ENCODE assay signal across 9 cellular contexts in genomic region chr4:186104114-186104894, GRCh38. TPM values are rescaled to one million over a fixed set of nuclear protein-coding genes. Genes with fewer than 3 reads are reported as not detected.
DNase-seq lines count a peak whose midpoint lies in the region; ATAC-seq and TF ChIP-seq lines count a peak whose summit lies in the region.
"Had no signal": no experiment of that assay in that cellular context is flagged by ENCODE, and none has a peak within 500 bp of the region (broad histone marks: within the 10 kb centered on the region; RNA-seq: fewer than 3 reads in every experiment).

Gene FAM149A (plus strand): TSS chr4:186104704.

- no peak within 1 kb of the TSS for H2BK20ac ChIP-seq in IMR-90 (ENCODE audit: low read depth, low read length)

- H3K79me1 ChIP-seq in IMR-90 (ENCODE audit: low read depth in 1 of 2, low read length in 2 of 2), result no peaks in the 10 kb centered on the region

- no peaks in the 10 kb centered on the region for H3K9me3 Mint-ChIP-seq in CD4-positive, alpha-beta memory T cell
- H3K9me3 Mint-ChIP-seq in endothelial cell (ENCODE audit: unreplicated experiment), result no peaks in the 10 kb centered on the region

- TF ChIP-seq RAD21 in IMR-90 (IDR thresholded peaks at IDR 0.05; ENCODE audit: low read length), result no peak

- H2BK15ac ChIP-seq in IMR-90 (ENCODE audit: low read depth, low read length), result no peak within 1 kb of the TSS

- peak within 1 kb of the TSS; percentile 37 for H2AK9ac ChIP-seq in IMR-90 (replicated peaks; ENCODE audit: low read depth, low read length, poor library complexity)

- no peak within 1 kb of the TSS for H4K91ac ChIP-seq in IMR-90 (ENCODE audit: insufficient read depth, low read depth, low read length)

- no peaks in the 10 kb centered on the region for H3K36me3 Mint-ChIP-seq in CD4-positive, alpha-beta memory T cell
- no peaks in the 10 kb centered on the region for H3K36me3 Mint-ChIP-seq in endothelial cell (ENCODE audit: low read depth, unreplicated experiment)

- H2AK5ac ChIP-seq in IMR-90 (ENCODE audit: low read depth, low read length), result no peak within 1 kb of the TSS

- H3K4me1 Mint-ChIP-seq in CD4-positive, alpha-beta memory T cell, result peaks cover 4 to 10% (median 7%) of the 10 kb centered on the region in 4 donors
- H3K4me1 Mint-ChIP-seq in endothelial cell (ENCODE audit: unreplicated experiment), result peaks cover 4% of the 10 kb centered on the region

- no TSS peak for BruUV-seq in IMR-90 (replicated peaks; lab: Mats Ljungman, UMichigan)

- ATAC-seq in GM21367 (IDR thresholded peaks at IDR 0.05; ENCODE audit: unreplicated experiment) (peak; percentile 52), IMR-90 (ENCODE audit: low read depth) (peak; percentile 47)

- H3K9me3 ChIP-seq in CD4-positive, alpha-beta memory T cell (ENCODE audit: control insufficient read depth in 1 of 2, low read length in 2 of 2), result no peaks in the 10 kb centered on the region
- H3K9me3 ChIP-seq in IMR-90 (ENCODE audit: control insufficient read depth, insufficient read depth, low read length) (no peaks in the 10 kb centered on the region), muscle layer of colon (ENCODE audit: low read length) (no peaks in the 10 kb centered on the region)
- H3K9me3 ChIP-seq: neutrophil had no signal

- no peak within 1 kb of the TSS for H3K14ac ChIP-seq in IMR-90 (replicated peaks; ENCODE audit: low read depth, low read length)

- H4K20me1 ChIP-seq in IMR-90 (ENCODE audit: insufficient read depth, low read length), result no peaks in the 10 kb centered on the region

- H4K5ac ChIP-seq in IMR-90 (ENCODE audit: low read depth, low read length), result no peak within 1 kb of the TSS

- peaks cover 7% of the 10 kb centered on the region for H3K27me3 ChIP-seq in CD4-positive, alpha-beta memory T cell (ENCODE audit: insufficient read depth, low read length)
- H3K27me3 ChIP-seq in IMR-90 (ENCODE audit: control insufficient read depth, insufficient read depth, low read length) (peaks cover 24% of the 10 kb centered on the region), muscle layer of colon (ENCODE audit: control insufficient read depth in 1 of 2, insufficient read depth in 2 of 2, low read length in 2 of 2) (peaks cover 0 to 7% of the 10 kb centered on the region in 2 donors)

- H3K4me1 ChIP-seq in CD4-positive, alpha-beta memory T cell (ENCODE audit: insufficient read depth, low read length), result peaks cover 5% of the 10 kb centered on the region
- no peaks in the 10 kb centered on the region for H3K4me1 ChIP-seq in IMR-90 (ENCODE audit: control insufficient read depth, insufficient read depth, low read length)
- peaks cover 4% of the 10 kb centered on the region for H3K4me1 ChIP-seq in muscle layer of colon (ENCODE audit: insufficient read depth, low read length)

- H3K4me2 ChIP-seq in IMR-90 (ENCODE audit: low read depth, low read length), result peak within 1 kb of the TSS; percentile 28; the same call in 1 of the 2 replicates

- TF ChIP-seq CTCF in IMR-90 (conservative IDR thresholded peaks at IDR 0.05; ENCODE audit: low read depth, low read length) (no peak), endothelial cell (IDR thresholded peaks at IDR 0.05; ENCODE audit: unreplicated experiment) (no peak)

- H3K56ac ChIP-seq in IMR-90 (ENCODE audit: extremely low read depth, insufficient read depth, low read length), result no peak within 1 kb of the TSS

- H2BK5ac ChIP-seq in IMR-90 (ENCODE audit: low read depth, low read length, poor library complexity, severe bottlenecking), result no peak within 1 kb of the TSS

- TF ChIP-seq POLR2A in IMR-90 (IDR thresholded peaks at IDR 0.05; ENCODE audit: low read depth, low read length), result no peak

- H3K23ac ChIP-seq in IMR-90 (ENCODE audit: low read depth, low read length), result no peak within 1 kb of the TSS

- H3K4me3 Mint-ChIP-seq in CD4-positive, alpha-beta memory T cell, result peak within 1 kb of the TSS; percentile 72 to 93 (median 85)
- H3K4me3 Mint-ChIP-seq in endothelial cell (ENCODE audit: unreplicated experiment), result peak within 1 kb of the TSS; percentile 83

- peak within 1 kb of the TSS in 1 of 2 donors; percentile 38 for H3K4me3 ChIP-seq in CD4-positive, alpha-beta memory T cell (ENCODE audit: low read length in 2 of 2)
- H3K4me3 ChIP-seq in IMR-90 (ENCODE audit: insufficient read depth, low read depth, low read length) (peak within 1 kb of the TSS; percentile 3; the same call in 1 of the 2 replicates), muscle layer of colon (ENCODE audit: low read depth in 1 of 2, low read length in 2 of 2) (peak within 1 kb of the TSS; percentile 49 to 84)

- no peaks in the 10 kb centered on the region for H3K9me1 ChIP-seq in IMR-90 (ENCODE audit: insufficient read depth, low read length)

- H3K18ac ChIP-seq in IMR-90 (ENCODE audit: low read depth, low read length), result no peak within 1 kb of the TSS

- H3K27me3 Mint-ChIP-seq in CD4-positive, alpha-beta memory T cell, result peaks cover 37 to 48% of the 10 kb centered on the region in 2 donors
- peaks cover 12% of the 10 kb centered on the region for H3K27me3 Mint-ChIP-seq in endothelial cell (ENCODE audit: unreplicated experiment)

- H3K9ac ChIP-seq in IMR-90 (ENCODE audit: low read depth, low read length), result no peak within 1 kb of the TSS; the same call in 1 of the 2 replicates
- H3K9ac ChIP-seq in muscle layer of colon (ENCODE audit: low read length), result no peak within 1 kb of the TSS

- in situ Hi-C loops in IMR-90 (cut with MboI; ENCODE audit: low sequenced_read_pairs), result no loop called here

- H3K36me3 ChIP-seq in CD4-positive, alpha-beta memory T cell (ENCODE audit: insufficient read depth, low read length), result no peaks in the 10 kb centered on the region
- H3K36me3 ChIP-seq in IMR-90 (ENCODE audit: control insufficient read depth, insufficient read depth, low read length), result no peaks in the 10 kb centered on the region
- H3K36me3 ChIP-seq in muscle layer of colon (ENCODE audit: insufficient read depth, low read length), result no peaks in the 10 kb centered on the region
- H3K36me3 ChIP-seq: neutrophil had no signal

- peak within 1 kb of the TSS in 3 of 7 donors; percentile 8 to 65 (median 14) for H3K27ac Mint-ChIP-seq in CD4-positive, alpha-beta memory T cell
- H3K27ac Mint-ChIP-seq in endothelial cell (ENCODE audit: unreplicated experiment), result no peak within 1 kb of the TSS

- intact Hi-C loops in CD4-positive, alpha-beta memory T cell (cut with micrococcal nuclease), result no loop called here
- intact Hi-C loops in IMR-90 (cut with micrococcal nuclease), result no loop called here

- no peak within 1 kb of the TSS for H4K8ac ChIP-seq in IMR-90 (ENCODE audit: low read depth in 2 of 2, low read length in 2 of 2)

- CTCF ChIA-PET in CD4-positive, alpha-beta memory T cell (lab: Charles Lee; ENCODE audit: partially characterized antibody), result no interaction called here
- CTCF ChIA-PET in IMR-90 (lab: Yijun Ruan, JAX), result no interaction called here

- no peak within 1 kb of the TSS for H3K4ac ChIP-seq in IMR-90 (ENCODE audit: low read depth, low read length)

- dilution Hi-C loops in IMR-90 (cut with HindIII; ENCODE audit: low sequenced_read_pairs, unreplicated experiment), result no loop called here

- POLR2A ChIA-PET in CD4-positive, alpha-beta memory T cell (lab: Charles Lee; ENCODE audit: partially characterized antibody), result interaction anchor here (1.0 to 2.0 kb wide), 2 partner anchors 36 to 86 kb away, joined by 5 to 6 read pairs; partner anchors contain the start of genes CYP4V2 and TLR3
- POLR2A ChIA-PET in IMR-90 (lab: Charles Lee; ENCODE audit: unreplicated experiment), result no interaction called here

- H2AFZ ChIP-seq in IMR-90 (replicated peaks; ENCODE audit: low read length, poor library complexity), result peak within 1 kb of the TSS; percentile 41

- DNase-seq in CD4-positive, alpha-beta memory T cell, result peak; percentile 25 to 48 (median 43)
- DNase-seq in IMR-90 (no peak), endothelial cell (ENCODE audit: low spot score) (no peak), HPDE6-E6E7 (ENCODE audit: extremely low spot score) (no peak)
- DNase-seq in activated CD4-positive, alpha-beta T cell treated with anti-CD3 and anti-CD28 coated beads, Interleukin-2, amount 50 U/mL, for 24 hours (ENCODE audit: low read depth in 1 of 2, low spot score in 1 of 2), result peak; percentile 4 to 25
- DNase-seq in stimulated activated naive CD4-positive, alpha-beta T cell (lab: John Stamatoyannopoulos, UW), result peak in 5 of 6 experiments; percentile 4 to 39 (median 12)

- WGBS in IMR-90 (ENCODE audit: extremely low coverage in 2 of 2, insufficient read length in 1 of 2), 2 experiments, result 9% methylated on average over 14 of the region's 58 CpGs; no CpG with 5 or more reads in 1 of the 2 experiments

- H2BK120ac ChIP-seq in IMR-90 (ENCODE audit: low read depth, low read length), result no peak within 1 kb of the TSS

- H3K27ac ChIP-seq in CD4-positive, alpha-beta memory T cell (ENCODE audit: low read depth, low read length), result no peak within 1 kb of the TSS
- H3K27ac ChIP-seq in IMR-90 (ENCODE audit: insufficient read depth, low read length), result no peak within 1 kb of the TSS
- H3K27ac ChIP-seq in muscle layer of colon (ENCODE audit: low read depth, low read length), result peak within 1 kb of the TSS; percentile 32
- H3K27ac ChIP-seq: neutrophil had no signal

TF ChIP-seq in IMR-90, 13 proteins besides CTCF, POLR2A, EP300 and RAD21:
- TF ChIP-seq CHD1 (IDR thresholded peaks at IDR 0.05; ENCODE audit: low read depth, low read length) (no peak), MXI1 (IDR thresholded peaks at IDR 0.05; ENCODE audit: borderline replicate concordance, low read depth, low read length) (no peak), CEBPB (IDR thresholded peaks at IDR 0.05; ENCODE audit: low read depth, low read length) (no peak), SMC3 (IDR thresholded peaks at IDR 0.05; ENCODE audit: low read depth, low read length) (no peak), MAZ (IDR thresholded peaks at IDR 0.05; ENCODE audit: borderline replicate concordance, low read depth, low read length) (no peak)

RNA-seq across cellular contexts. Expression of gene FAM149A, which starts in this region (rescaled TPM):
- under 1 TPM; 0.58 to 0.76 TPM for total RNA-seq in CD4-positive, alpha-beta memory T cell
- polyA plus RNA-seq in CD4-positive, alpha-beta memory T cell, result not detected
- total RNA-seq in IMR-90 (2012; rRNA removed) (0.54 and 0.83 TPM in 2 replicates), endothelial cell (ENCODE audit: unreplicated experiment) (0.33 TPM)
- 0.44 and 0.70 TPM in 2 replicates for polyA plus RNA-seq in IMR-90 (2012; rRNA removed)
- 0.48 and 0.64 TPM in 2 replicates for polyA plus RNA-seq in IMR-90 (2012; cell fraction: cytosol; rRNA removed)
- 0.27 and 0.37 TPM in 2 replicates for polyA plus RNA-seq in IMR-90 (2012; cell fraction: nucleus; rRNA removed; ENCODE audit: low replicate concordance)

Comparison
In these comparisons a context has a peak if more than half of its experiments do, and no peak if none do; other contexts are left out.
1. Peak in DNase-seq in CD4-positive, alpha-beta memory T cell; RNA of the gene not detected or under 1 TPM.
2. Peak in ATAC-seq, H3K4me3 ChIP-seq and H3K4me2 ChIP-seq in IMR-90; RNA of the gene not detected or under 1 TPM.
3. DNase-seq: peak in activated CD4-positive, alpha-beta T cell treated with anti-CD3 and anti-CD28 coated beads, Interleukin-2, amount 50 U/mL, for 24 hours (2 of 2) and stimulated activated naive CD4-positive, alpha-beta T cell (5 of 6); none in IMR-90 (single experiment), endothelial cell (single experiment) and HPDE6-E6E7 (single experiment).